Comparison of ENCODE assay signal across 16 cellular contexts in genomic region chr3:61872077-61872706, GRCh38.
DNase-seq lines count a peak whose midpoint lies in the region; ATAC-seq and TF ChIP-seq lines count a peak whose summit lies in the region.
"Had no signal": no experiment of that assay in that cellular context is flagged by ENCODE, and none has a peak within 500 bp of the region (broad histone marks: within the 10 kb centered on the region; RNA-seq: fewer than 3 reads in every experiment).

No MANE protein-coding gene starts in this region.

- DNase-seq in ELF-1 (ENCODE audit: low read depth, low spot score) (peak; percentile 18), NCI-H1105 (lab: John Stamatoyannopoulos, UW) (peak; percentile 12), choroid plexus epithelial cell (ENCODE audit: low read depth) (peak; percentile 38), OCI-M1 (lab: John Stamatoyannopoulos, UW) (no peak)
- DNase-seq in activated CD4-positive, alpha-beta T cell treated with anti-CD3 and anti-CD28 coated beads for 4 hours, result no peak
- DNase-seq: activated naive CD4-positive, alpha-beta T cell treated with anti-CD3 and anti-CD28 coated beads, Interleukin-2, amount 50 U/mL, for 16 hours; brain microvascular endothelial cell; NCI-H2081 treated with DMSO at 0.1 percent for 48 hours; SIG-M5; stimulated activated CD4-positive, alpha-beta T cell treated with anti-CD3 and anti-CD28 coated beads, Interleukin-2, amount 100 ng/mL, for 48 hours; T-helper 2 cell had no signal

- no peaks in the 10 kb centered on the region for H3K36me3 ChIP-seq in muscle layer of duodenum (ENCODE audit: control insufficient read depth in 1 of 2, insufficient read depth in 2 of 2, low read length in 2 of 2)
- H3K36me3 ChIP-seq: brain microvascular endothelial cell, esophagus muscularis mucosa, suprapubic skin had no signal

- no peak for ATAC-seq in HG03521 (IDR thresholded peaks at IDR 0.05; ENCODE audit: unreplicated experiment)
- ATAC-seq: HepG2 had no signal

- H3K27ac ChIP-seq in muscle layer of duodenum (ENCODE audit: low read length), result peak overlapping the region; percentile 41
- H3K27ac ChIP-seq: brain microvascular endothelial cell, esophagus muscularis mucosa, suprapubic skin had no signal

- H3K9me3 ChIP-seq in muscle layer of duodenum (ENCODE audit: control insufficient read depth in 1 of 2, low read length in 2 of 2), result no peaks in the 10 kb centered on the region
- H3K9me3 ChIP-seq: esophagus muscularis mucosa, suprapubic skin had no signal

- TF ChIP-seq CTCF in choroid plexus epithelial cell (conservative IDR thresholded peaks at IDR 0.05; ENCODE audit: low read depth, low read length), result no peak

- H3K4me3 ChIP-seq in choroid plexus epithelial cell (ENCODE audit: low read depth, low read length), result no peak overlapping the region
- H3K4me3 ChIP-seq in muscle layer of duodenum (ENCODE audit: low read depth in 1 of 2, low read length in 2 of 2), result no peak overlapping the region
- H3K4me3 ChIP-seq: esophagus muscularis mucosa, suprapubic skin had no signal

- no peaks in the 10 kb centered on the region for H3K27me3 ChIP-seq in muscle layer of duodenum (ENCODE audit: low read depth, low read length)
- H3K27me3 ChIP-seq: brain microvascular endothelial cell, esophagus muscularis mucosa, suprapubic skin had no signal

- H3K4me1 ChIP-seq in muscle layer of duodenum (ENCODE audit: control insufficient read depth in 1 of 2, insufficient read depth in 2 of 2, low read length in 2 of 2), result peaks cover 0 to 41% of the 10 kb centered on the region in 2 donors

Comparison
In these comparisons a context has a peak if more than half of its experiments do, and no peak if none do; other contexts are left out.
1. DNase-seq: peak in ELF-1 (single experiment), NCI-H1105 (single experiment) and choroid plexus epithelial cell (single experiment); none in OCI-M1 (single experiment) and activated CD4-positive, alpha-beta T cell treated with anti-CD3 and anti-CD28 coated beads for 4 hours (0 of 2).